ENCODE assay signal across 1 cellular context in genomic region chrX:154717824-154718223, GRCh38.
TF ChIP-seq lines count a peak whose summit lies in the region.

No MANE protein-coding gene starts in this region.

TF ChIP-seq in K562, 482 proteins besides CTCF, POLR2A, EP300 and RAD21 (continued from another document and continues in another):
- TF ChIP-seq MGA (IDR thresholded peaks at IDR 0.05): peak; percentile 22; the same call in 1 of the 2 replicates
- no peak for TF ChIP-seq CEBPZ (IDR thresholded peaks at IDR 0.05; ENCODE audit: borderline replicate concordance, low read depth, low read length)
- TF ChIP-seq BRD4 (IDR thresholded peaks at IDR 0.05): no peak
- TF ChIP-seq ARID1B (IDR thresholded peaks at IDR 0.05): peak; percentile 69
- TF ChIP-seq KAT2B (IDR thresholded peaks at IDR 0.05; ENCODE audit: low read depth, low read length): no peak
- no peak for TF ChIP-seq FOXP4 (CRISPR knock-in tag; IDR thresholded peaks at IDR 0.05; ENCODE audit: borderline replicate concordance)
- TF ChIP-seq DIDO1 (tag; IDR thresholded peaks at IDR 0.05; ENCODE audit: low read depth): no peak
- no peak for TF ChIP-seq TFAM (CRISPR knock-in tag; conservative IDR thresholded peaks at IDR 0.05)
- TF ChIP-seq RBM34 (IDR thresholded peaks at IDR 0.05; ENCODE audit: borderline replicate concordance, insufficient read depth, low read length): no peak
- TF ChIP-seq SNIP1 (IDR thresholded peaks at IDR 0.05; ENCODE audit: low read depth): no peak
- no peak for TF ChIP-seq CHD4 (IDR thresholded peaks at IDR 0.05; ENCODE audit: insufficient read depth, insufficient replicate concordance, low read depth, low read length, poor library complexity, severe bottlenecking)
- TF ChIP-seq HDGF (IDR thresholded peaks at IDR 0.05): no peak
- TF ChIP-seq ILK (tag; IDR thresholded peaks at IDR 0.05; ENCODE audit: borderline replicate concordance, low read depth): no peak
- no peak for TF ChIP-seq FOXP1 (CRISPR knock-in tag; IDR thresholded peaks at IDR 0.05)
- TF ChIP-seq GATAD2B (IDR thresholded peaks at IDR 0.05; ENCODE audit: borderline replicate concordance): no peak
- no peak for TF ChIP-seq RFX7 (CRISPR knock-in tag; IDR thresholded peaks at IDR 0.05)
- no peak for TF ChIP-seq MAFF (IDR thresholded peaks at IDR 0.05; ENCODE audit: low read length)
- TF ChIP-seq TEAD4 (IDR thresholded peaks at IDR 0.05; ENCODE audit: low read length): peak; percentile 48; the same call in 1 of the 2 replicates
- no peak for TF ChIP-seq TEAD4 (CRISPR knock-in tag; IDR thresholded peaks at IDR 0.05; ENCODE audit: borderline replicate concordance)
- no peak for TF ChIP-seq ZFX (CRISPR knock-in tag; IDR thresholded peaks at IDR 0.05)
- no peak for TF ChIP-seq DNMT1 (IDR thresholded peaks at IDR 0.05)
- peak in 1 of 2 experiments; percentile 99; a peak in 2 of 4 replicates for TF ChIP-seq MLLT1 (IDR thresholded peaks at IDR 0.05)
- TF ChIP-seq DMBX1 (CRISPR knock-in tag; IDR thresholded peaks at IDR 0.05; ENCODE audit: borderline replicate concordance): 0 out of 2 replicates have a peak, but pooled peaks have one; percentile 42
- TF ChIP-seq MCM5 (IDR thresholded peaks at IDR 0.05; ENCODE audit: low read depth): no peak
- TF ChIP-seq ZNF592 (IDR thresholded peaks at IDR 0.05): no peak; the same call in 1 of the 2 replicates
- TF ChIP-seq MAFG (tag; conservative IDR thresholded peaks at IDR 0.05): no peak
- no peak for TF ChIP-seq ZNF830 (CRISPR knock-in tag; IDR thresholded peaks at IDR 0.05)
- TF ChIP-seq ZEB2 (IDR thresholded peaks at IDR 0.05): no peak
- no peak for TF ChIP-seq ZNF3 (CRISPR knock-in tag; IDR thresholded peaks at IDR 0.05)
- peak; percentile 83 for TF ChIP-seq EP400 (IDR thresholded peaks at IDR 0.05)
- no peak for TF ChIP-seq ZNF398 (CRISPR knock-in tag; IDR thresholded peaks at IDR 0.05)
- peak; percentile 88 for TF ChIP-seq ELF1 (tag; IDR thresholded peaks at IDR 0.05)
- TF ChIP-seq PHB2 (IDR thresholded peaks at IDR 0.05; ENCODE audit: low read depth): no peak
